Comparison of ENCODE assay signal across 1 cellular context in the genomic region with DNA sequence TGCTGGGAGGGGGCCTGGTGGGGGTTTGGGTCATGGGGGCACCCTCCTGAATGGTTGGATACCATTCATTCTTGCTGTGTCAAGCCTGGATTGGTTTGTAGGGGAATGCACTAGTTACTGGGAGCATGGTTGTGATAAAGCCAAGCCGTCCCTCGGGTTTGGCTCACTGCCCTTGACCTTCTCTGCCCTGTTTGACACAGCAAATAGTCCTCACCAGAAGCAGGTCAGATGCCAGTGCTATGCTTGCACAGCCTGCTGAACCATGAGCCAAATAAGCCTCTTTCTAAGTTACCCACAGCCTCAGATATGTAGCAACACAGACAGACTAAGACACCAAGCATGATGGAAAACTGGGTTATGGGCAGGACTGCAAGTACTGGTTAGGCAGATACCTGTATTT.
TF ChIP-seq lines count a peak whose summit lies in the region.

No MANE protein-coding gene starts in this region.

TF ChIP-seq in HepG2, 621 proteins besides CTCF, POLR2A, EP300 and RAD21 (continued from another document and continues in another):
- TF ChIP-seq, protein P1, sequence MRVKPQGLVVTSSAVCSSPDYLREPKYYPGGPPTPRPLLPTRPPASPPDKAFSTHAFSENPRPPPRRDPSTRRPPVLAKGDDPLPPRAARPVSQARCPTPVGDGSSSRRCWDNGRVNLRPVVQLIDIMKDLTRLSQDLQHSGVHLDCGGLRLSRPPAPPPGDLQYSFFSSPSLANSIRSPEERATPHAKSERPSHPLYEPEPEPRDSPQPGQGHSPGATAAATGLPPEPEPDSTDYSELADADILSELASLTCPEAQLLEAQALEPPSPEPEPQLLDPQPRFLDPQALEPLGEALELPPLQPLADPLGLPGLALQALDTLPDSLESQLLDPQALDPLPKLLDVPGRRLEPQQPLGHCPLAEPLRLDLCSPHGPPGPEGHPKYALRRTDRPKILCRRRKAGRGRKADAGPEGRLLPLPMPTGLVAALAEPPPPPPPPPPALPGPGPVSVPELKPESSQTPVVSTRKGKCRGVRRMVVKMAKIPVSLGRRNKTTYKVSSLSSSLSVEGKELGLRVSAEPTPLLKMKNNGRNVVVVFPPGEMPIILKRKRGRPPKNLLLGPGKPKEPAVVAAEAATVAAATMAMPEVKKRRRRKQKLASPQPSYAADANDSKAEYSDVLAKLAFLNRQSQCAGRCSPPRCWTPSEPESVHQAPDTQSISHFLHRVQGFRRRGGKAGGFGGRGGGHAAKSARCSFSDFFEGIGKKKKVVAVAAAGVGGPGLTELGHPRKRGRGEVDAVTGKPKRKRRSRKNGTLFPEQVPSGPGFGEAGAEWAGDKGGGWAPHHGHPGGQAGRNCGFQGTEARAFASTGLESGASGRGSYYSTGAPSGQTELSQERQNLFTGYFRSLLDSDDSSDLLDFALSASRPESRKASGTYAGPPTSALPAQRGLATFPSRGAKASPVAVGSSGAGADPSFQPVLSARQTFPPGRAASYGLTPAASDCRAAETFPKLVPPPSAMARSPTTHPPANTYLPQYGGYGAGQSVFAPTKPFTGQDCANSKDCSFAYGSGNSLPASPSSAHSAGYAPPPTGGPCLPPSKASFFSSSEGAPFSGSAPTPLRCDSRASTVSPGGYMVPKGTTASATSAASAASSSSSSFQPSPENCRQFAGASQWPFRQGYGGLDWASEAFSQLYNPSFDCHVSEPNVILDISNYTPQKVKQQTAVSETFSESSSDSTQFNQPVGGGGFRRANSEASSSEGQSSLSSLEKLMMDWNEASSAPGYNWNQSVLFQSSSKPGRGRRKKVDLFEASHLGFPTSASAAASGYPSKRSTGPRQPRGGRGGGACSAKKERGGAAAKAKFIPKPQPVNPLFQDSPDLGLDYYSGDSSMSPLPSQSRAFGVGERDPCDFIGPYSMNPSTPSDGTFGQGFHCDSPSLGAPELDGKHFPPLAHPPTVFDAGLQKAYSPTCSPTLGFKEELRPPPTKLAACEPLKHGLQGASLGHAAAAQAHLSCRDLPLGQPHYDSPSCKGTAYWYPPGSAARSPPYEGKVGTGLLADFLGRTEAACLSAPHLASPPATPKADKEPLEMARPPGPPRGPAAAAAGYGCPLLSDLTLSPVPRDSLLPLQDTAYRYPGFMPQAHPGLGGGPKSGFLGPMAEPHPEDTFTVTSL (CRISPR knock-in tag; IDR thresholded peaks at IDR 0.05; ENCODE audit: borderline replicate concordance): no peak; the same call in 1 of the 2 replicates
- peak; percentile 81 for TF ChIP-seq CEBPG (CRISPR knock-in tag; IDR thresholded peaks at IDR 0.05)
- no peak for TF ChIP-seq ZNF703 (CRISPR knock-in tag; IDR thresholded peaks at IDR 0.05; ENCODE audit: borderline replicate concordance)
- TF ChIP-seq ZNF44 (CRISPR knock-in tag; IDR thresholded peaks at IDR 0.05): no peak
- no peak for TF ChIP-seq CHD2 (IDR thresholded peaks at IDR 0.05; ENCODE audit: low read depth, low read length)
- TF ChIP-seq NFRKB (IDR thresholded peaks at IDR 0.05): no peak
- TF ChIP-seq, protein P2, sequence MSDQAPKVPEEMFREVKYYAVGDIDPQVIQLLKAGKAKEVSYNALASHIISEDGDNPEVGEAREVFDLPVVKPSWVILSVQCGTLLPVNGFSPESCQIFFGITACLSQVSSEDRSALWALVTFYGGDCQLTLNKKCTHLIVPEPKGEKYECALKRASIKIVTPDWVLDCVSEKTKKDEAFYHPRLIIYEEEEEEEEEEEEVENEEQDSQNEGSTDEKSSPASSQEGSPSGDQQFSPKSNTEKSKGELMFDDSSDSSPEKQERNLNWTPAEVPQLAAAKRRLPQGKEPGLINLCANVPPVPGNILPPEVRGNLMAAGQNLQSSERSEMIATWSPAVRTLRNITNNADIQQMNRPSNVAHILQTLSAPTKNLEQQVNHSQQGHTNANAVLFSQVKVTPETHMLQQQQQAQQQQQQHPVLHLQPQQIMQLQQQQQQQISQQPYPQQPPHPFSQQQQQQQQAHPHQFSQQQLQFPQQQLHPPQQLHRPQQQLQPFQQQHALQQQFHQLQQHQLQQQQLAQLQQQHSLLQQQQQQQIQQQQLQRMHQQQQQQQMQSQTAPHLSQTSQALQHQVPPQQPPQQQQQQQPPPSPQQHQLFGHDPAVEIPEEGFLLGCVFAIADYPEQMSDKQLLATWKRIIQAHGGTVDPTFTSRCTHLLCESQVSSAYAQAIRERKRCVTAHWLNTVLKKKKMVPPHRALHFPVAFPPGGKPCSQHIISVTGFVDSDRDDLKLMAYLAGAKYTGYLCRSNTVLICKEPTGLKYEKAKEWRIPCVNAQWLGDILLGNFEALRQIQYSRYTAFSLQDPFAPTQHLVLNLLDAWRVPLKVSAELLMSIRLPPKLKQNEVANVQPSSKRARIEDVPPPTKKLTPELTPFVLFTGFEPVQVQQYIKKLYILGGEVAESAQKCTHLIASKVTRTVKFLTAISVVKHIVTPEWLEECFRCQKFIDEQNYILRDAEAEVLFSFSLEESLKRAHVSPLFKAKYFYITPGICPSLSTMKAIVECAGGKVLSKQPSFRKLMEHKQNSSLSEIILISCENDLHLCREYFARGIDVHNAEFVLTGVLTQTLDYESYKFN (CRISPR knock-in tag; conservative IDR thresholded peaks at IDR 0.05): peak; percentile 91
- peak; percentile 71; the same call in 1 of the 2 replicates for TF ChIP-seq SMAD3 (CRISPR knock-in tag; IDR thresholded peaks at IDR 0.05)
- TF ChIP-seq, protein P3, sequence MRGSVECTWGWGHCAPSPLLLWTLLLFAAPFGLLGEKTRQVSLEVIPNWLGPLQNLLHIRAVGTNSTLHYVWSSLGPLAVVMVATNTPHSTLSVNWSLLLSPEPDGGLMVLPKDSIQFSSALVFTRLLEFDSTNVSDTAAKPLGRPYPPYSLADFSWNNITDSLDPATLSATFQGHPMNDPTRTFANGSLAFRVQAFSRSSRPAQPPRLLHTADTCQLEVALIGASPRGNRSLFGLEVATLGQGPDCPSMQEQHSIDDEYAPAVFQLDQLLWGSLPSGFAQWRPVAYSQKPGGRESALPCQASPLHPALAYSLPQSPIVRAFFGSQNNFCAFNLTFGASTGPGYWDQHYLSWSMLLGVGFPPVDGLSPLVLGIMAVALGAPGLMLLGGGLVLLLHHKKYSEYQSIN (CRISPR knock-in tag; IDR thresholded peaks at IDR 0.05; ENCODE audit: borderline replicate concordance): no peak
- no peak for TF ChIP-seq HES4 (CRISPR knock-in tag; IDR thresholded peaks at IDR 0.05; ENCODE audit: borderline replicate concordance)
- peak; percentile 42; the same call in 1 of the 2 replicates for TF ChIP-seq FOXK1 (CRISPR knock-in tag; IDR thresholded peaks at IDR 0.05; ENCODE audit: borderline replicate concordance, low read depth)
- TF ChIP-seq, protein P4, sequence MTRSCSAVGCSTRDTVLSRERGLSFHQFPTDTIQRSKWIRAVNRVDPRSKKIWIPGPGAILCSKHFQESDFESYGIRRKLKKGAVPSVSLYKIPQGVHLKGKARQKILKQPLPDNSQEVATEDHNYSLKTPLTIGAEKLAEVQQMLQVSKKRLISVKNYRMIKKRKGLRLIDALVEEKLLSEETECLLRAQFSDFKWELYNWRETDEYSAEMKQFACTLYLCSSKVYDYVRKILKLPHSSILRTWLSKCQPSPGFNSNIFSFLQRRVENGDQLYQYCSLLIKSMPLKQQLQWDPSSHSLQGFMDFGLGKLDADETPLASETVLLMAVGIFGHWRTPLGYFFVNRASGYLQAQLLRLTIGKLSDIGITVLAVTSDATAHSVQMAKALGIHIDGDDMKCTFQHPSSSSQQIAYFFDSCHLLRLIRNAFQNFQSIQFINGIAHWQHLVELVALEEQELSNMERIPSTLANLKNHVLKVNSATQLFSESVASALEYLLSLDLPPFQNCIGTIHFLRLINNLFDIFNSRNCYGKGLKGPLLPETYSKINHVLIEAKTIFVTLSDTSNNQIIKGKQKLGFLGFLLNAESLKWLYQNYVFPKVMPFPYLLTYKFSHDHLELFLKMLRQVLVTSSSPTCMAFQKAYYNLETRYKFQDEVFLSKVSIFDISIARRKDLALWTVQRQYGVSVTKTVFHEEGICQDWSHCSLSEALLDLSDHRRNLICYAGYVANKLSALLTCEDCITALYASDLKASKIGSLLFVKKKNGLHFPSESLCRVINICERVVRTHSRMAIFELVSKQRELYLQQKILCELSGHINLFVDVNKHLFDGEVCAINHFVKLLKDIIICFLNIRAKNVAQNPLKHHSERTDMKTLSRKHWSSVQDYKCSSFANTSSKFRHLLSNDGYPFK (CRISPR knock-in tag; IDR thresholded peaks at IDR 0.05; ENCODE audit: borderline replicate concordance): no peak
- TF ChIP-seq MZF1 (CRISPR knock-in tag; IDR thresholded peaks at IDR 0.05; ENCODE audit: borderline replicate concordance): no peak
- TF ChIP-seq KDM5A (IDR thresholded peaks at IDR 0.05; ENCODE audit: borderline replicate concordance, low read length): no peak
- TF ChIP-seq ZNF570 (CRISPR knock-in tag; IDR thresholded peaks at IDR 0.05; ENCODE audit: borderline replicate concordance): no peak
- no peak for TF ChIP-seq ZNF839 (CRISPR knock-in tag; IDR thresholded peaks at IDR 0.05; ENCODE audit: borderline replicate concordance)
- no peak for TF ChIP-seq ZNF660 (CRISPR knock-in tag; IDR thresholded peaks at IDR 0.05; ENCODE audit: borderline replicate concordance, low read depth)
- no peak for TF ChIP-seq MAZ (IDR thresholded peaks at IDR 0.05; ENCODE audit: borderline replicate concordance, low read depth, low read length)
- TF ChIP-seq MAZ (CRISPR knock-in tag; IDR thresholded peaks at IDR 0.05; ENCODE audit: low read depth): no peak; the same call in 1 of the 2 replicates
- TF ChIP-seq ZKSCAN1 (IDR thresholded peaks at IDR 0.05; ENCODE audit: low read length): no peak
- TF ChIP-seq, protein P5, sequence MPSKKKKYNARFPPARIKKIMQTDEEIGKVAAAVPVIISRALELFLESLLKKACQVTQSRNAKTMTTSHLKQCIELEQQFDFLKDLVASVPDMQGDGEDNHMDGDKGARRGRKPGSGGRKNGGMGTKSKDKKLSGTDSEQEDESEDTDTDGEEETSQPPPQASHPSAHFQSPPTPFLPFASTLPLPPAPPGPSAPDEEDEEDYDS (CRISPR knock-in tag; IDR thresholded peaks at IDR 0.05): peak; percentile 18; the same call in 1 of the 2 replicates
- 0 out of 2 replicates have a peak, but pooled peaks have one; percentile 45 for TF ChIP-seq FOXJ3 (CRISPR knock-in tag; IDR thresholded peaks at IDR 0.05; ENCODE audit: borderline replicate concordance)
- no peak for TF ChIP-seq NCOA1 (CRISPR knock-in tag; IDR thresholded peaks at IDR 0.05)
- TF ChIP-seq, protein P6, sequence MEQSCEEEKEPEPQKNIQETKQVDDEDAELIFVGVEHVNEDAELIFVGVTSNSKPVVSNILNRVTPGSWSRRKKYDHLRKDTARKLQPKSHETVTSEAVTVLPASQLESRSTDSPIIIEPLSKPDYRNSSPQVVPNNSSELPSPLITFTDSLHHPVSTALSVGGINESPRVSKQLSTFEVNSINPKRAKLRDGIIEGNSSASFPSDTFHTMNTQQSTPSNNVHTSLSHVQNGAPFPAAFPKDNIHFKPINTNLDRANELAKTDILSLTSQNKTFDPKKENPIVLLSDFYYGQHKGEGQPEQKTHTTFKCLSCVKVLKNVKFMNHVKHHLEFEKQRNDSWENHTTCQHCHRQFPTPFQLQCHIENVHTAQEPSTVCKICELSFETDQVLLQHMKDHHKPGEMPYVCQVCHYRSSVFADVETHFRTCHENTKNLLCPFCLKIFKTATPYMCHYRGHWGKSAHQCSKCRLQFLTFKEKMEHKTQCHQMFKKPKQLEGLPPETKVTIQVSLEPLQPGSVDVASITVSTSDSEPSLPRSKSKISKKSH (CRISPR knock-in tag; IDR thresholded peaks at IDR 0.05; ENCODE audit: borderline replicate concordance): peak; percentile 38; the same call in 1 of the 2 replicates
- TF ChIP-seq, protein P7, sequence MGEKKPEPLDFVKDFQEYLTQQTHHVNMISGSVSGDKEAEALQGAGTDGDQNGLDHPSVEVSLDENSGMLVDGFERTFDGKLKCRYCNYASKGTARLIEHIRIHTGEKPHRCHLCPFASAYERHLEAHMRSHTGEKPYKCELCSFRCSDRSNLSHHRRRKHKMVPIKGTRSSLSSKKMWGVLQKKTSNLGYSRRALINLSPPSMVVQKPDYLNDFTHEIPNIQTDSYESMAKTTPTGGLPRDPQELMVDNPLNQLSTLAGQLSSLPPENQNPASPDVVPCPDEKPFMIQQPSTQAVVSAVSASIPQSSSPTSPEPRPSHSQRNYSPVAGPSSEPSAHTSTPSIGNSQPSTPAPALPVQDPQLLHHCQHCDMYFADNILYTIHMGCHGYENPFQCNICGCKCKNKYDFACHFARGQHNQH (CRISPR knock-in tag; IDR thresholded peaks at IDR 0.05): peak; percentile 84; the same call in 1 of the 2 replicates
- no peak for TF ChIP-seq ZNF883 (CRISPR knock-in tag; IDR thresholded peaks at IDR 0.05; ENCODE audit: not compliant biosample characterization)
- TF ChIP-seq, protein P8, sequence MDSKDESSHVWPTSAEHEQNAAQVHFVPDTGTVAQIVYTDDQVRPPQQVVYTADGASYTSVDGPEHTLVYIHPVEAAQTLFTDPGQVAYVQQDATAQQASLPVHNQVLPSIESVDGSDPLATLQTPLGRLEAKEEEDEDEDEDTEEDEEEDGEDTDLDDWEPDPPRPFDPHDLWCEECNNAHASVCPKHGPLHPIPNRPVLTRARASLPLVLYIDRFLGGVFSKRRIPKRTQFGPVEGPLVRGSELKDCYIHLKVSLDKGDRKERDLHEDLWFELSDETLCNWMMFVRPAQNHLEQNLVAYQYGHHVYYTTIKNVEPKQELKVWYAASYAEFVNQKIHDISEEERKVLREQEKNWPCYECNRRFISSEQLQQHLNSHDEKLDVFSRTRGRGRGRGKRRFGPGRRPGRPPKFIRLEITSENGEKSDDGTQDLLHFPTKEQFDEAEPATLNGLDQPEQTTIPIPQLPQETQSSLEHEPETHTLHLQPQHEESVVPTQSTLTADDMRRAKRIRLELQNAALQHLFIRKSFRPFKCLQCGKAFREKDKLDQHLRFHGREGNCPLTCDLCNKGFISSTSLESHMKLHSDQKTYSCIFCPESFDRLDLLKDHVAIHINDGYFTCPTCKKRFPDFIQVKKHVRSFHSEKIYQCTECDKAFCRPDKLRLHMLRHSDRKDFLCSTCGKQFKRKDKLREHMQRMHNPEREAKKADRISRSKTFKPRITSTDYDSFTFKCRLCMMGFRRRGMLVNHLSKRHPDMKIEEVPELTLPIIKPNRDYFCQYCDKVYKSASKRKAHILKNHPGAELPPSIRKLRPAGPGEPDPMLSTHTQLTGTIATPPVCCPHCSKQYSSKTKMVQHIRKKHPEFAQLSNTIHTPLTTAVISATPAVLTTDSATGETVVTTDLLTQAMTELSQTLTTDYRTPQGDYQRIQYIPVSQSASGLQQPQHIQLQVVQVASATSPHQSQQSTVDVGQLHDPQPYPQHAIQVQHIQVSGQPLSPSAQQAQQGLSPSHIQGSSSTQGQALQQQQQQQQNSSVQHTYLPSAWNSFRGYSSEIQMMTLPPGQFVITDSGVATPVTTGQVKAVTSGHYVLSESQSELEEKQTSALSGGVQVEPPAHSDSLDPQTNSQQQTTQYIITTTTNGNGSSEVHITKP (CRISPR knock-in tag; IDR thresholded peaks at IDR 0.05; ENCODE audit: low read depth): 0 out of 2 replicates have a peak, but pooled peaks have one; percentile 28
- TF ChIP-seq YEATS4 (CRISPR knock-in tag; IDR thresholded peaks at IDR 0.05; ENCODE audit: borderline replicate concordance): no peak
- TF ChIP-seq SNAPC2 (CRISPR knock-in tag; IDR thresholded peaks at IDR 0.05): no peak
- no peak for TF ChIP-seq ZNF577 (CRISPR knock-in tag; IDR thresholded peaks at IDR 0.05; ENCODE audit: borderline replicate concordance, low read depth)
- TF ChIP-seq KLF15 (CRISPR knock-in tag; IDR thresholded peaks at IDR 0.05; ENCODE audit: borderline replicate concordance): no peak
- no peak for TF ChIP-seq KAT7 (CRISPR knock-in tag; IDR thresholded peaks at IDR 0.05; ENCODE audit: borderline replicate concordance)
- TF ChIP-seq ZNF501 (CRISPR knock-in tag; IDR thresholded peaks at IDR 0.05): no peak; the same call in 1 of the 2 replicates
- no peak for TF ChIP-seq FLYWCH1 (CRISPR knock-in tag; IDR thresholded peaks at IDR 0.05)
- TF ChIP-seq SIN3B (IDR thresholded peaks at IDR 0.05; ENCODE audit: low read length): no peak
- TF ChIP-seq ZNF75D (CRISPR knock-in tag; IDR thresholded peaks at IDR 0.05; ENCODE audit: borderline replicate concordance): no peak
- TF ChIP-seq RFX5 (IDR thresholded peaks at IDR 0.05; ENCODE audit: low read depth, low read length): no peak
- peak; percentile 55; the same call in 1 of the 2 replicates for TF ChIP-seq MEIS1 (CRISPR knock-in tag; IDR thresholded peaks at IDR 0.05; ENCODE audit: borderline replicate concordance)
- TF ChIP-seq SIX1 (CRISPR knock-in tag; IDR thresholded peaks at IDR 0.05; ENCODE audit: borderline replicate concordance): no peak
